ENCODE assay signal across 16 cellular contexts in the genomic region with DNA sequence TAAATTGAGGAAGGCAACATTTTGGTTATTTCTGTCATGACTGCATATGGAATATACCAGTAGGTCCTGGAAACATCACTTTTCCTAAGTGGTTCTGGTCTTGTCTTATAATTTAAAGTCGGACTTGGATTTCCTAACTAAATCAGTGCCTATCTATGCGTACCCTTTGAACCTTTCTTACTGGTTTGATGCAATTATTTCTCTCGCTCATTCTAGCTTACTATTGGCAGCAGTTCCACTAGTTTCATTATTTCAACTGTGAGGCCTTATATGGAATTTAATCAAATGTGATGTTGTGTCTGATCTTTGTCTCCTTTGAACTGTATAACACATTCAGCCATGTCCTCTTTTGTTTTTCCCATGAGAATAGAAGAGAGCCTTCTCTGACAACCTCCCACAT. TPM values are rescaled to one million over a fixed set of nuclear protein-coding genes. Genes with fewer than 3 reads are reported as not detected.
DNase-seq lines count a peak whose midpoint lies in the region; ATAC-seq and TF ChIP-seq lines count a peak whose summit lies in the region.
"Had no signal": no experiment of that assay in that cellular context is flagged by ENCODE, and none has a peak within 500 bp of the region (broad histone marks: within the 10 kb centered on the region; RNA-seq: fewer than 3 reads in every experiment).

No MANE protein-coding gene starts in this region.

- H3K4me2 ChIP-seq in GM23338 = no peak overlapping the region
- H3K4me2 ChIP-seq: BLaER1 treated with 17β-estradiol and CSF1 and Interleukin-3, amounts not matched to agents 10 nM and 100 nM had no signal

- H3K9me3 ChIP-seq in thyroid gland = no peaks in the 10 kb centered on the region
- H3K9me3 ChIP-seq: BLaER1 treated with 17β-estradiol and CSF1 and Interleukin-3, amounts not matched to agents 10 nM and 100 nM had no signal

- no peaks in the 10 kb centered on the region; the same call in 1 of the 3 replicates for H3K4me1 Mint-ChIP-seq in GM23338

- TF ChIP-seq CTCF in GM23338 (conservative IDR thresholded peaks at IDR 0.05; ENCODE audit: low read depth in 2 of 2) (no peak), thyroid gland (IDR thresholded peaks at IDR 0.05) (no peak)

- H2AFZ ChIP-seq in GM23338 = 0 out of 2 replicates have a peak overlapping the region, but pooled peaks have one; percentile 47

- TF ChIP-seq POLR2A in thyroid gland (IDR thresholded peaks at IDR 0.05) = no peak

- H3K4me3 ChIP-seq in GM23338 = no peak overlapping the region
- H3K4me3 ChIP-seq in thyroid gland (replicated peaks in 1 of 3) = no peak overlapping the region
- H3K4me3 ChIP-seq: BLaER1 treated with 17β-estradiol and CSF1 and Interleukin-3, amounts not matched to agents 10 nM and 100 nM; GM12878 had no signal

- no peaks in the 10 kb centered on the region for H3K9me3 Mint-ChIP-seq in GM23338
- H3K9me3 Mint-ChIP-seq: H9 had no signal

- 92 to 95% methylated on average over 3 of the region's 3 CpGs for WGBS in thyroid gland, 2 donors

- intact Hi-C loops in thyroid gland (cut with DNase I) = no loop called here

- DNase-seq in GM23338 (ENCODE audit: low spot score) = no peak
- peak; percentile 60 for DNase-seq in pons (ENCODE audit: low spot score)
- no peak for DNase-seq in NCI-H2029 (lab: John Stamatoyannopoulos, UW)
- no peak for DNase-seq in thyroid gland
- DNase-seq in iPS-NIHi7 (ENCODE audit: extremely low spot score) = no peak
- DNase-seq in ecto neural progenitor cell (ENCODE audit: low spot score) = no peak
- DNase-seq: ACHN; Calu3; CD4-positive, CD25-positive, alpha-beta regulatory T cell; DMS79; GOT3; H9 had no signal

- H4K20me1 ChIP-seq in GM23338 (replicated peaks; ENCODE audit: insufficient read depth) = no peaks in the 10 kb centered on the region
- H4K20me1 ChIP-seq: BLaER1 treated with 17β-estradiol and CSF1 and Interleukin-3, amounts not matched to agents 10 nM and 100 nM had no signal

- H3K36me3 Mint-ChIP-seq in GM23338 (ENCODE audit: low read depth) = no peaks in the 10 kb centered on the region
- H3K36me3 Mint-ChIP-seq: CD4-positive, CD25-positive, alpha-beta regulatory T cell had no signal

- no peak for ATAC-seq in GM23338
- ATAC-seq: GM12878 had no signal

- H3K79me2 ChIP-seq in GM23338 (replicated peaks; ENCODE audit: insufficient read depth) = no peaks in the 10 kb centered on the region

- no peak overlapping the region for H3K27ac Mint-ChIP-seq in GM23338
- H3K27ac Mint-ChIP-seq: CD4-positive, CD25-positive, alpha-beta regulatory T cell; H9 had no signal

- 0 out of 2 replicates have a peak, but pooled peaks cover 4% of the 10 kb centered on the region for H3K9me2 ChIP-seq in GM23338 (ENCODE audit: insufficient read depth)

- no peaks in the 10 kb centered on the region for H3F3A ChIP-seq in GM23338 (replicated peaks; ENCODE audit: low read depth)

- no peaks in the 10 kb centered on the region for H3K27me3 Mint-ChIP-seq in GM23338 (ENCODE audit: insufficient read depth, low read depth, poor library complexity)
- H3K27me3 Mint-ChIP-seq: CD4-positive, CD25-positive, alpha-beta regulatory T cell had no signal

- no peaks in the 10 kb centered on the region; the same call in 1 of the 2 replicates for H3K4me1 ChIP-seq in GM23338 (ENCODE audit: insufficient read depth)
- H3K4me1 ChIP-seq in thyroid gland = no peaks in the 10 kb centered on the region

- H3K4me3 Mint-ChIP-seq in GM23338 = no peak overlapping the region
- H3K4me3 Mint-ChIP-seq: CD4-positive, CD25-positive, alpha-beta regulatory T cell; H9 had no signal

- no peaks in the 10 kb centered on the region for H3K27me3 ChIP-seq in GM23338 (ENCODE audit: insufficient read depth)
- no peaks in the 10 kb centered on the region for H3K27me3 ChIP-seq in layer of hippocampus (ENCODE audit: control insufficient read depth, insufficient read depth, low read length)
- no peaks in the 10 kb centered on the region for H3K27me3 ChIP-seq in thyroid gland
- H3K27me3 ChIP-seq: BLaER1 treated with 17β-estradiol and CSF1 and Interleukin-3, amounts not matched to agents 10 nM and 100 nM had no signal

- H3K36me3 ChIP-seq in GM23338 (ENCODE audit: insufficient read depth) (no peaks in the 10 kb centered on the region), thyroid gland (no peaks in the 10 kb centered on the region)
- H3K36me3 ChIP-seq: BLaER1 treated with 17β-estradiol and CSF1 and Interleukin-3, amounts not matched to agents 10 nM and 100 nM had no signal

- H3K27ac ChIP-seq in GM23338 (ENCODE audit: low read depth) (no peak overlapping the region), angular gyrus (ENCODE audit: low read depth, low read length) (peak overlapping the region; percentile 72), layer of hippocampus (ENCODE audit: low read depth, low read length) (peak overlapping the region; percentile 6), thyroid gland (no peak overlapping the region)
- H3K27ac ChIP-seq: BLaER1 treated with 17β-estradiol and CSF1 and Interleukin-3, amounts not matched to agents 10 nM and 100 nM had no signal

TF ChIP-seq in GM23338, 12 proteins besides CTCF, POLR2A, EP300 and RAD21 (continues in another document):
- TF ChIP-seq, protein P1, sequence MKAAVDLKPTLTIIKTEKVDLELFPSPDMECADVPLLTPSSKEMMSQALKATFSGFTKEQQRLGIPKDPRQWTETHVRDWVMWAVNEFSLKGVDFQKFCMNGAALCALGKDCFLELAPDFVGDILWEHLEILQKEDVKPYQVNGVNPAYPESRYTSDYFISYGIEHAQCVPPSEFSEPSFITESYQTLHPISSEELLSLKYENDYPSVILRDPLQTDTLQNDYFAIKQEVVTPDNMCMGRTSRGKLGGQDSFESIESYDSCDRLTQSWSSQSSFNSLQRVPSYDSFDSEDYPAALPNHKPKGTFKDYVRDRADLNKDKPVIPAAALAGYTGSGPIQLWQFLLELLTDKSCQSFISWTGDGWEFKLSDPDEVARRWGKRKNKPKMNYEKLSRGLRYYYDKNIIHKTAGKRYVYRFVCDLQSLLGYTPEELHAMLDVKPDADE (IDR thresholded peaks at IDR 0.05) = no peak
- TF ChIP-seq, protein P2, sequence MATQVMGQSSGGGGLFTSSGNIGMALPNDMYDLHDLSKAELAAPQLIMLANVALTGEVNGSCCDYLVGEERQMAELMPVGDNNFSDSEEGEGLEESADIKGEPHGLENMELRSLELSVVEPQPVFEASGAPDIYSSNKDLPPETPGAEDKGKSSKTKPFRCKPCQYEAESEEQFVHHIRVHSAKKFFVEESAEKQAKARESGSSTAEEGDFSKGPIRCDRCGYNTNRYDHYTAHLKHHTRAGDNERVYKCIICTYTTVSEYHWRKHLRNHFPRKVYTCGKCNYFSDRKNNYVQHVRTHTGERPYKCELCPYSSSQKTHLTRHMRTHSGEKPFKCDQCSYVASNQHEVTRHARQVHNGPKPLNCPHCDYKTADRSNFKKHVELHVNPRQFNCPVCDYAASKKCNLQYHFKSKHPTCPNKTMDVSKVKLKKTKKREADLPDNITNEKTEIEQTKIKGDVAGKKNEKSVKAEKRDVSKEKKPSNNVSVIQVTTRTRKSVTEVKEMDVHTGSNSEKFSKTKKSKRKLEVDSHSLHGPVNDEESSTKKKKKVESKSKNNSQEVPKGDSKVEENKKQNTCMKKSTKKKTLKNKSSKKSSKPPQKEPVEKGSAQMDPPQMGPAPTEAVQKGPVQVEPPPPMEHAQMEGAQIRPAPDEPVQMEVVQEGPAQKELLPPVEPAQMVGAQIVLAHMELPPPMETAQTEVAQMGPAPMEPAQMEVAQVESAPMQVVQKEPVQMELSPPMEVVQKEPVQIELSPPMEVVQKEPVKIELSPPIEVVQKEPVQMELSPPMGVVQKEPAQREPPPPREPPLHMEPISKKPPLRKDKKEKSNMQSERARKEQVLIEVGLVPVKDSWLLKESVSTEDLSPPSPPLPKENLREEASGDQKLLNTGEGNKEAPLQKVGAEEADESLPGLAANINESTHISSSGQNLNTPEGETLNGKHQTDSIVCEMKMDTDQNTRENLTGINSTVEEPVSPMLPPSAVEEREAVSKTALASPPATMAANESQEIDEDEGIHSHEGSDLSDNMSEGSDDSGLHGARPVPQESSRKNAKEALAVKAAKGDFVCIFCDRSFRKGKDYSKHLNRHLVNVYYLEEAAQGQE (IDR thresholded peaks at IDR 0.05; ENCODE audit: unreplicated experiment) = no peak
- TF ChIP-seq EZH2phosphoT487 (IDR thresholded peaks at IDR 0.05; ENCODE audit: unreplicated experiment) (no peak), CREB1 (CRISPR knock-in tag; IDR thresholded peaks at IDR 0.05; ENCODE audit: low read depth) (no peak), POLR2AphosphoS5 (IDR thresholded peaks at IDR 0.05; ENCODE audit: low read depth) (no peak), EZH2 (IDR thresholded peaks at IDR 0.05; ENCODE audit: low read depth, unreplicated experiment) (no peak), ZNF331 (CRISPR knock-in tag; IDR thresholded peaks at IDR 0.05; ENCODE audit: low read depth) (no peak)

RNA-seq across cellular contexts. Expression of a gene that starts 47.9 kb away (rescaled TPM):
- total RNA-seq in GM23338 (2014; rRNA removed; shearing (Covaris generic)) = 0.38 and 0.43 TPM in 2 replicates
- polyA plus RNA-seq in GM23338 (2016; fragmentation: Nextera tagmentation; extraction: Ambion mirVana) = 0.16 and 0.42 TPM in 2 replicates
- 10 to 100 TPM; 13.0 to 34.5 (median 22.7) TPM for total RNA-seq in thyroid gland

Comparison
In these comparisons a context has a peak if more than half of its experiments do, and no peak if none do; other contexts are left out.
1. H3K27ac ChIP-seq: peak in angular gyrus (single experiment) and layer of hippocampus (single experiment); none in GM23338 (single experiment) and thyroid gland (0 of 3).